1 cellular context compared by ENCODE assay signal in genomic region chr2:202355993-202356505, GRCh38.
TF ChIP-seq lines count a peak whose summit lies in the region.

No MANE protein-coding gene starts in this region.

TF ChIP-seq in HepG2, 621 proteins besides CTCF, POLR2A, EP300 and RAD21 (continued from another document):
- TF ChIP-seq AHDC1 (CRISPR knock-in tag; IDR thresholded peaks at IDR 0.05; ENCODE audit: borderline replicate concordance): no peak
- TF ChIP-seq TEAD3 (CRISPR knock-in tag; optimal IDR thresholded peaks at IDR 0.05; ENCODE audit: borderline replicate concordance): no peak
TF ChIP-seq in HepG2: peak in this region for 0.
